27 cellular contexts compared by ENCODE assay signal in the genomic region with DNA sequence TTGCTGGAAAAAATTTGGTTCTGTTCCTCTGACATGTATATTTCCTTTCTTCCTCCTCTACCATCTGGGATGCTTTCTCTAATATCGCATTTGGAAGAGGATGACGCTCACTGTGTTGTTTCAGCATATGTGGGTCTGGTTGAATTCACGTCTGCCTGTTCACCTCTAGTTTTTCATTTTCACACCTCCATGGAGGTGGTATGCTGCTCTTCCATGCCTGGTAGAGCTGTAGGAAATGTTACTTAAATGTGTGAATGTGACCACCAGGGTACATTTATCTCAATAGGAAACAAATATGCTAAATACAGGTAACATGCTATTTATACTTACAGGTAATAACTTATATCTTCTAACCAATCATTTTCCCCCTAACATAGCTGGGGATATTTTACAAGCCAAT.
"Had no signal": no experiment of that assay in that cellular context is flagged by ENCODE, and none has a peak within 500 bp of the region (broad histone marks: within the 10 kb centered on the region; RNA-seq: fewer than 3 reads in every experiment).

No MANE protein-coding gene starts in this region.

- H3K36me3 ChIP-seq: adrenal gland, MG63, SJCRH30 had no signal

- H3K4me3 Mint-ChIP-seq: activated CD4-positive, alpha-beta memory T cell treated with anti-CD3 and anti-CD28 coated beads, Interleukin-2, amount 10 ng/mL, durations not matched to agents 7 days and 5 days; activated CD4-positive, alpha-beta T cell treated with anti-CD3 and anti-CD28 coated beads, Interleukin-2, amount 10 ng/mL, durations not matched to agents 7 days and 5 days; activated naive CD4-positive, alpha-beta T cell treated with anti-CD3 and anti-CD28 coated beads for 36 hours; activated naive CD8-positive, alpha-beta T cell treated with anti-CD3 and anti-CD28 coated beads, Interleukin-2, amount 10 ng/mL, durations not matched to agents 7 days and 5 days; activated T-helper 17 cell treated with anti-CD3 and anti-CD28 coated beads, Interleukin-2, amount 50 U/mL, for 72 hours had no signal

- ATAC-seq: activated T-helper 17 cell treated with anti-CD3 and anti-CD28 coated beads, Interleukin-2, amount 50 U/mL, for 72 hours; Panc1 had no signal

- H3K4me1 ChIP-seq: SJCRH30 had no signal

- H3K27me3 Mint-ChIP-seq: activated CD4-positive, alpha-beta memory T cell treated with anti-CD3 and anti-CD28 coated beads, Interleukin-2, amount 10 ng/mL, durations not matched to agents 7 days and 5 days; activated CD4-positive, alpha-beta T cell treated with anti-CD3 and anti-CD28 coated beads, Interleukin-2, amount 10 ng/mL, durations not matched to agents 7 days and 5 days; activated naive CD8-positive, alpha-beta T cell treated with anti-CD3 and anti-CD28 coated beads, Interleukin-2, amount 10 ng/mL, durations not matched to agents 7 days and 5 days; activated T-helper 17 cell treated with anti-CD3 and anti-CD28 coated beads, Interleukin-2, amount 50 U/mL, for 72 hours had no signal

- H3K4me2 ChIP-seq: SK-N-SH had no signal

- DNase-seq: activated CD4-positive, alpha-beta memory T cell treated with anti-CD3 and anti-CD28 coated beads, Interleukin-2, amount 10 ng/mL, durations not matched to agents 7 days and 5 days; activated CD4-positive, alpha-beta T cell treated with anti-CD3 and anti-CD28 coated beads, Interleukin-2, amount 10 ng/mL, durations not matched to agents 7 days and 5 days; activated CD4-positive, CD25-positive, alpha-beta regulatory T cell; activated gamma-delta T cell; activated naive CD4-positive, alpha-beta T cell treated with anti-CD3 and anti-CD28 coated beads for 36 hours; activated naive CD8-positive, alpha-beta T cell treated with anti-CD3 and anti-CD28 coated beads, Interleukin-2, amount 10 ng/mL, durations not matched to agents 7 days and 5 days; activated T-cell treated with anti-CD3 and anti-CD28 coated beads for 4 hours; activated T-cell treated with anti-CD3 and anti-CD28 coated beads, Interleukin-2, amount 50 U/mL, for 48 hours; adrenal gland; anterior cingulate cortex; cerebellar nuclear complex; MG63; MV-4-11; NCI-H1092 treated with DMSO at 0.1 percent for 48 hours; NCI-H1436; NCI-H187 treated with DMSO at 0.1 percent for 48 hours; NCI-H2081 treated with DMSO at 0.1 percent for 48 hours; NCI-H226; NCI-H526; NCI-H82; Right ventricle myocardium superior; SJCRH30; SK-N-SH; T-helper 1 cell had no signal

- H3K9me3 ChIP-seq: adrenal gland, MG63, SJCRH30, SK-N-SH had no signal

- H3K27me3 ChIP-seq: adrenal gland, MG63, SJCRH30 had no signal

- H3K27ac ChIP-seq: RWPE1, SJCRH30 had no signal

- H3K36me3 Mint-ChIP-seq: activated naive CD8-positive, alpha-beta T cell treated with anti-CD3 and anti-CD28 coated beads, Interleukin-2, amount 10 ng/mL, durations not matched to agents 7 days and 5 days had no signal

- H3K9ac ChIP-seq: SK-N-SH had no signal

- H3K4me3 ChIP-seq: adrenal gland, MG63, SJCRH30 had no signal

- H3K27ac Mint-ChIP-seq: activated CD4-positive, alpha-beta memory T cell treated with anti-CD3 and anti-CD28 coated beads, Interleukin-2, amount 10 ng/mL, durations not matched to agents 7 days and 5 days; activated CD4-positive, alpha-beta T cell treated with anti-CD3 and anti-CD28 coated beads, Interleukin-2, amount 10 ng/mL, durations not matched to agents 7 days and 5 days; activated naive CD4-positive, alpha-beta T cell treated with anti-CD3 and anti-CD28 coated beads for 36 hours; activated naive CD8-positive, alpha-beta T cell treated with anti-CD3 and anti-CD28 coated beads, Interleukin-2, amount 10 ng/mL, durations not matched to agents 7 days and 5 days; activated T-helper 17 cell treated with anti-CD3 and anti-CD28 coated beads, Interleukin-2, amount 50 U/mL, for 72 hours had no signal

- H3K9me3 Mint-ChIP-seq: activated CD4-positive, alpha-beta memory T cell treated with anti-CD3 and anti-CD28 coated beads, Interleukin-2, amount 10 ng/mL, durations not matched to agents 7 days and 5 days; activated CD4-positive, alpha-beta T cell treated with anti-CD3 and anti-CD28 coated beads, Interleukin-2, amount 10 ng/mL, durations not matched to agents 7 days and 5 days; activated naive CD4-positive, alpha-beta T cell treated with anti-CD3 and anti-CD28 coated beads for 36 hours; activated naive CD8-positive, alpha-beta T cell treated with anti-CD3 and anti-CD28 coated beads, Interleukin-2, amount 10 ng/mL, durations not matched to agents 7 days and 5 days; activated T-helper 17 cell treated with anti-CD3 and anti-CD28 coated beads, Interleukin-2, amount 50 U/mL, for 72 hours had no signal
